Comparison of ENCODE assay signal across 1 cellular context in genomic region chr7:158819571-158820203, GRCh38.
TF ChIP-seq lines count a peak whose summit lies in the region.

No MANE protein-coding gene starts in this region.

TF ChIP-seq in K562, 482 proteins besides CTCF, POLR2A, EP300 and RAD21 (continued from another document and continues in another):
- TF ChIP-seq NR3C1 (CRISPR knock-in tag; IDR thresholded peaks at IDR 0.05), result no peak
- no peak for TF ChIP-seq ATF1 (CRISPR knock-in tag; IDR thresholded peaks at IDR 0.05)
- peak; percentile 36; the same call in 1 of the 2 replicates for TF ChIP-seq ATF1 (tag; IDR thresholded peaks at IDR 0.05)
- TF ChIP-seq CHD2 (IDR thresholded peaks at IDR 0.05; ENCODE audit: low read depth, low read length), result no peak
- no peak for TF ChIP-seq PHF21A (IDR thresholded peaks at IDR 0.05; ENCODE audit: borderline replicate concordance, low read depth)
- TF ChIP-seq, protein P1, sequence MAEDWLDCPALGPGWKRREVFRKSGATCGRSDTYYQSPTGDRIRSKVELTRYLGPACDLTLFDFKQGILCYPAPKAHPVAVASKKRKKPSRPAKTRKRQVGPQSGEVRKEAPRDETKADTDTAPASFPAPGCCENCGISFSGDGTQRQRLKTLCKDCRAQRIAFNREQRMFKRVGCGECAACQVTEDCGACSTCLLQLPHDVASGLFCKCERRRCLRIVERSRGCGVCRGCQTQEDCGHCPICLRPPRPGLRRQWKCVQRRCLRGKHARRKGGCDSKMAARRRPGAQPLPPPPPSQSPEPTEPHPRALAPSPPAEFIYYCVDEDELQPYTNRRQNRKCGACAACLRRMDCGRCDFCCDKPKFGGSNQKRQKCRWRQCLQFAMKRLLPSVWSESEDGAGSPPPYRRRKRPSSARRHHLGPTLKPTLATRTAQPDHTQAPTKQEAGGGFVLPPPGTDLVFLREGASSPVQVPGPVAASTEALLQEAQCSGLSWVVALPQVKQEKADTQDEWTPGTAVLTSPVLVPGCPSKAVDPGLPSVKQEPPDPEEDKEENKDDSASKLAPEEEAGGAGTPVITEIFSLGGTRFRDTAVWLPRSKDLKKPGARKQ (CRISPR knock-in tag; IDR thresholded peaks at IDR 0.05), result no peak
- TF ChIP-seq CAMTA2 (CRISPR knock-in tag; conservative IDR thresholded peaks at IDR 0.05), result no peak
- peak; percentile 55; the same call in 1 of the 2 replicates for TF ChIP-seq ATF3 (IDR thresholded peaks at IDR 0.05)
- no peak for TF ChIP-seq ATF3 (CRISPR knock-in tag; conservative IDR thresholded peaks at IDR 0.05)
- TF ChIP-seq MITF (IDR thresholded peaks at IDR 0.05), result 0 out of 2 replicates have a peak, but pooled peaks have one; percentile 45
- TF ChIP-seq HMG20B (CRISPR knock-in tag; IDR thresholded peaks at IDR 0.05), result no peak
- no peak for TF ChIP-seq CHCHD3 (CRISPR knock-in tag; IDR thresholded peaks at IDR 0.05)
- TF ChIP-seq CBFA2T3 (IDR thresholded peaks at IDR 0.05), result peak; percentile 93
- no peak for TF ChIP-seq PTBP1 (IDR thresholded peaks at IDR 0.05; ENCODE audit: low read depth, low read length)
- TF ChIP-seq EP400 (IDR thresholded peaks at IDR 0.05), result peak; percentile 47; the same call in 1 of the 2 replicates
- TF ChIP-seq NFIC (IDR thresholded peaks at IDR 0.05), result peak; percentile 30; the same call in 1 of the 2 replicates
- peak; percentile 25; the same call in 1 of the 2 replicates for TF ChIP-seq SOX6 (IDR thresholded peaks at IDR 0.05)
- TF ChIP-seq HES1 (IDR thresholded peaks at IDR 0.05; ENCODE audit: low read depth), result peak; percentile 32; the same call in 1 of the 2 replicates
- TF ChIP-seq ZNF212 (CRISPR knock-in tag; IDR thresholded peaks at IDR 0.05), result no peak
- TF ChIP-seq, protein P2, sequence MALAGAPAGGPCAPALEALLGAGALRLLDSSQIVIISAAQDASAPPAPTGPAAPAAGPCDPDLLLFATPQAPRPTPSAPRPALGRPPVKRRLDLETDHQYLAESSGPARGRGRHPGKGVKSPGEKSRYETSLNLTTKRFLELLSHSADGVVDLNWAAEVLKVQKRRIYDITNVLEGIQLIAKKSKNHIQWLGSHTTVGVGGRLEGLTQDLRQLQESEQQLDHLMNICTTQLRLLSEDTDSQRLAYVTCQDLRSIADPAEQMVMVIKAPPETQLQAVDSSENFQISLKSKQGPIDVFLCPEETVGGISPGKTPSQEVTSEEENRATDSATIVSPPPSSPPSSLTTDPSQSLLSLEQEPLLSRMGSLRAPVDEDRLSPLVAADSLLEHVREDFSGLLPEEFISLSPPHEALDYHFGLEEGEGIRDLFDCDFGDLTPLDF (CRISPR knock-in tag; IDR thresholded peaks at IDR 0.05), result no peak
- TF ChIP-seq SIN3B (IDR thresholded peaks at IDR 0.05; ENCODE audit: low read depth), result no peak
- TF ChIP-seq POLR2H (tag; IDR thresholded peaks at IDR 0.05; ENCODE audit: low read depth), result peak; percentile 59; the same call in 1 of the 2 replicates
- no peak for TF ChIP-seq POLR3A (IDR thresholded peaks at IDR 0.05; ENCODE audit: borderline replicate concordance, extremely low read depth, insufficient read depth, insufficient read length)
- TF ChIP-seq CXXC5 (CRISPR knock-in tag; IDR thresholded peaks at IDR 0.05), result peak; percentile 43
- peak; percentile 45; the same call in 1 of the 2 replicates for TF ChIP-seq L3MBTL2 (IDR thresholded peaks at IDR 0.05)
- TF ChIP-seq ARID1B (IDR thresholded peaks at IDR 0.05), result peak; percentile 81
- no peak for TF ChIP-seq ZSCAN32 (CRISPR knock-in tag; IDR thresholded peaks at IDR 0.05)
- TF ChIP-seq SMARCA4 (IDR thresholded peaks at IDR 0.05), result peak; percentile 72
- peak; percentile 47; the same call in 1 of the 2 replicates for TF ChIP-seq HDAC2 (IDR thresholded peaks at IDR 0.05)
- TF ChIP-seq AFF4 (CRISPR knock-in tag; IDR thresholded peaks at IDR 0.05), result peak; percentile 40; the same call in 1 of the 2 replicates
- TF ChIP-seq THRA (IDR thresholded peaks at IDR 0.05), result no peak
- peak; percentile 28; the same call in 1 of the 2 replicates for TF ChIP-seq JUN (IDR thresholded peaks at IDR 0.05; ENCODE audit: borderline replicate concordance, low read depth, low read length)
- no peak for TF ChIP-seq JUN (CRISPR knock-in tag; IDR thresholded peaks at IDR 0.05; ENCODE audit: borderline replicate concordance)
- TF ChIP-seq CHAMP1 (IDR thresholded peaks at IDR 0.05), result no peak
- TF ChIP-seq ZNF165 (CRISPR knock-in tag; IDR thresholded peaks at IDR 0.05; ENCODE audit: borderline replicate concordance), result no peak
- no peak for TF ChIP-seq SREBF1 (IDR thresholded peaks at IDR 0.05; ENCODE audit: borderline replicate concordance, low read depth, low read length)
- 0 out of 2 replicates have a peak, but pooled peaks have one; percentile 39 for TF ChIP-seq MTA2 (IDR thresholded peaks at IDR 0.05; ENCODE audit: low read depth)
- TF ChIP-seq MYBL2 (IDR thresholded peaks at IDR 0.05; ENCODE audit: low read depth), result no peak
- TF ChIP-seq MYBL2 (CRISPR knock-in tag; IDR thresholded peaks at IDR 0.05; ENCODE audit: borderline replicate concordance), result no peak
- no peak for TF ChIP-seq ZNF436 (CRISPR knock-in tag; IDR thresholded peaks at IDR 0.05)
- TF ChIP-seq E2F6 (IDR thresholded peaks at IDR 0.05; ENCODE audit: borderline replicate concordance in 1 of 2, extremely low read depth in 1 of 2, insufficient read depth in 1 of 2, insufficient read length in 1 of 2, low read depth in 1 of 2, low read length in 1 of 2, poor library complexity in 1 of 2, severe bottlenecking in 1 of 2), result peak; percentile 43 to 47
- no peak for TF ChIP-seq CREB5 (CRISPR knock-in tag; IDR thresholded peaks at IDR 0.05)
- TF ChIP-seq DACH1 (IDR thresholded peaks at IDR 0.05; ENCODE audit: partially characterized antibody), result peak; percentile 65
- TF ChIP-seq RAD51 (IDR thresholded peaks at IDR 0.05; ENCODE audit: borderline replicate concordance, low read depth), result 0 out of 2 replicates have a peak, but pooled peaks have one; percentile 11
- peak; percentile 48; the same call in 1 of the 2 replicates for TF ChIP-seq HLTF (IDR thresholded peaks at IDR 0.05)
- no peak for TF ChIP-seq HNRNPH1 (optimal IDR thresholded peaks at IDR 0.05; ENCODE audit: low read depth, low read length)
- TF ChIP-seq ARNT (IDR thresholded peaks at IDR 0.05), result no peak
- TF ChIP-seq HDGF (IDR thresholded peaks at IDR 0.05), result no peak
- no peak for TF ChIP-seq SRSF1 (IDR thresholded peaks at IDR 0.05; ENCODE audit: low read depth, low read length)
- peak in 1 of 2 experiments; percentile 68; a peak in 1 of 3 replicates for TF ChIP-seq CBX3 (IDR thresholded peaks at IDR 0.05; ENCODE audit: borderline replicate concordance in 1 of 2, low read length in 2 of 2)
- TF ChIP-seq ZBED1 (IDR thresholded peaks at IDR 0.05), result no peak
- peak in 1 of 2 experiments; percentile 45; a peak in 2 of 4 replicates for TF ChIP-seq KDM1A (IDR thresholded peaks at IDR 0.05)
- TF ChIP-seq, protein P3, sequence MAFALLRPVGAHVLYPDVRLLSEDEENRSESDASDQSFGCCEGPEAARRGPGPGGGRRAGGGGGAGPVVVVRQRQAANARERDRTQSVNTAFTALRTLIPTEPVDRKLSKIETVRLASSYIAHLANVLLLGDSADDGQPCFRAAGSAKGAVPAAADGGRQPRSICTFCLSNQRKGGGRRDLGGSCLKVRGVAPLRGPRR (CRISPR knock-in tag; IDR thresholded peaks at IDR 0.05), result no peak
- TF ChIP-seq ZNF24 (IDR thresholded peaks at IDR 0.05), result 0 out of 2 replicates have a peak, but pooled peaks have one; percentile 23
- TF ChIP-seq SPI1 (IDR thresholded peaks at IDR 0.05; ENCODE audit: borderline replicate concordance, low read depth, low read length), result no peak
- no peak for TF ChIP-seq DNMT1 (IDR thresholded peaks at IDR 0.05)
- TF ChIP-seq CREM (IDR thresholded peaks at IDR 0.05; ENCODE audit: low read depth), result peak; percentile 56; the same call in 1 of the 2 replicates
